Comparison of ENCODE assay signal across 1 cellular context in genomic region chr11:5277807-5278206, GRCh38.
TF ChIP-seq lines count a peak whose summit lies in the region.

No MANE protein-coding gene starts in this region.

TF ChIP-seq in GM12878, 131 proteins besides CTCF, POLR2A, EP300 and RAD21:
- TF ChIP-seq TARDBP (IDR thresholded peaks at IDR 0.05; ENCODE audit: borderline replicate concordance), result no peak
- no peak for TF ChIP-seq E2F8 (IDR thresholded peaks at IDR 0.05; ENCODE audit: low read depth, partially characterized antibody)
- no peak for TF ChIP-seq ASH2L (IDR thresholded peaks at IDR 0.05; ENCODE audit: borderline replicate concordance, low read depth)
- TF ChIP-seq FOXM1 (IDR thresholded peaks at IDR 0.05; ENCODE audit: low read depth, low read length), result no peak
- TF ChIP-seq SPI1 (IDR thresholded peaks at IDR 0.05; ENCODE audit: borderline replicate concordance, insufficient read depth, low read depth, low read length), result no peak
- TF ChIP-seq GABPA (IDR thresholded peaks at IDR 0.05; ENCODE audit: low read depth), result no peak
- TF ChIP-seq ZBTB4 (CRISPR knock-in tag; IDR thresholded peaks at IDR 0.05), result no peak
- no peak for TF ChIP-seq IRF5 (IDR thresholded peaks at IDR 0.05; ENCODE audit: borderline replicate concordance)
